1 cellular context compared by ENCODE assay signal in genomic region chr4:48340905-48341775, GRCh38.
TF ChIP-seq lines count a peak whose summit lies in the region.

TSS of gene SLAIN2 (plus strand) at chr4:48341529. CDS start at chr4:48341740, 211 bp downstream.

TF ChIP-seq in HepG2, 621 proteins besides CTCF, POLR2A, EP300 and RAD21 (continued from another document and continues in another):
- TF ChIP-seq ARID4A (CRISPR knock-in tag; IDR thresholded peaks at IDR 0.05; ENCODE audit: borderline replicate concordance) (peak; percentile 67), ZIK1 (CRISPR knock-in tag; IDR thresholded peaks at IDR 0.05; ENCODE audit: borderline replicate concordance, low read depth) (no peak), TEAD2 (CRISPR knock-in tag; IDR thresholded peaks at IDR 0.05) (no peak), ZNF337 (CRISPR knock-in tag; IDR thresholded peaks at IDR 0.05; ENCODE audit: borderline replicate concordance, low read depth) (no peak), ZSCAN20 (CRISPR knock-in tag; IDR thresholded peaks at IDR 0.05; ENCODE audit: borderline replicate concordance) (peak; percentile 73; the same call in 1 of the 2 replicates), GABPB1 (CRISPR knock-in tag; IDR thresholded peaks at IDR 0.05) (peak; percentile 93), MTF2 (CRISPR knock-in tag; IDR thresholded peaks at IDR 0.05; ENCODE audit: borderline replicate concordance) (0 out of 2 replicates have a peak, but pooled peaks have one; percentile 5), FOXA1 (IDR thresholded peaks at IDR 0.05) (no peak), FOXA1 (CRISPR knock-in tag; IDR thresholded peaks at IDR 0.05) (no peak), ZFP90 (CRISPR knock-in tag; IDR thresholded peaks at IDR 0.05; ENCODE audit: borderline replicate concordance) (peak; percentile 55; the same call in 1 of the 2 replicates), SIX1 (CRISPR knock-in tag; IDR thresholded peaks at IDR 0.05; ENCODE audit: borderline replicate concordance) (no peak), KLF11 (CRISPR knock-in tag; IDR thresholded peaks at IDR 0.05) (no peak), ZNF546 (CRISPR knock-in tag; conservative IDR thresholded peaks at IDR 0.05) (0 out of 2 replicates have a peak, but pooled peaks have one; percentile 22), ARID2 (CRISPR knock-in tag; IDR thresholded peaks at IDR 0.05; ENCODE audit: borderline replicate concordance) (0 out of 2 replicates have a peak, but pooled peaks have one; percentile 19), SYNCRIP (IDR thresholded peaks at IDR 0.05; ENCODE audit: insufficient read depth, low read depth, low read length) (no peak), HNRNPK (IDR thresholded peaks at IDR 0.05; ENCODE audit: low read depth, low read length, poor library complexity, severe bottlenecking) (no peak), ZNF782 (CRISPR knock-in tag; IDR thresholded peaks at IDR 0.05; ENCODE audit: borderline replicate concordance) (no peak), PRDM15 (CRISPR knock-in tag; IDR thresholded peaks at IDR 0.05) (no peak), SALL1 (CRISPR knock-in tag; IDR thresholded peaks at IDR 0.05) (peak; percentile 84), FOXK1 (CRISPR knock-in tag; IDR thresholded peaks at IDR 0.05; ENCODE audit: borderline replicate concordance, low read depth) (no peak), ZNF331 (CRISPR knock-in tag; IDR thresholded peaks at IDR 0.05) (no peak; the same call in 1 of the 2 replicates), SUZ12 (IDR thresholded peaks at IDR 0.05; ENCODE audit: low read depth, low read length) (no peak), ZNF780A (CRISPR knock-in tag; IDR thresholded peaks at IDR 0.05) (no peak), ZNF513 (CRISPR knock-in tag; conservative IDR thresholded peaks at IDR 0.05) (no peak), REPIN1 (CRISPR knock-in tag; IDR thresholded peaks at IDR 0.05; ENCODE audit: borderline replicate concordance, low read depth) (no peak; the same call in 1 of the 2 replicates), REL (CRISPR knock-in tag; conservative IDR thresholded peaks at IDR 0.05) (peak; percentile 35; the same call in 1 of the 2 replicates), HDAC1 (CRISPR knock-in tag; IDR thresholded peaks at IDR 0.05) (peak; percentile 88), TEAD3 (CRISPR knock-in tag; optimal IDR thresholded peaks at IDR 0.05; ENCODE audit: borderline replicate concordance) (no peak), EEA1 (CRISPR knock-in tag; IDR thresholded peaks at IDR 0.05; ENCODE audit: borderline replicate concordance) (no peak), ZNF496 (CRISPR knock-in tag; IDR thresholded peaks at IDR 0.05; ENCODE audit: insufficient replicate concordance) (no peak), ZNF562 (CRISPR knock-in tag; IDR thresholded peaks at IDR 0.05; ENCODE audit: borderline replicate concordance) (no peak), TOPORS (CRISPR knock-in tag; IDR thresholded peaks at IDR 0.05) (0 out of 2 replicates have a peak, but pooled peaks have one; percentile 59), ZMYM4 (CRISPR knock-in tag; IDR thresholded peaks at IDR 0.05) (peak; percentile 77), ZNF605 (CRISPR knock-in tag; IDR thresholded peaks at IDR 0.05) (no peak; the same call in 1 of the 2 replicates)
- TF ChIP-seq, protein P1, sequence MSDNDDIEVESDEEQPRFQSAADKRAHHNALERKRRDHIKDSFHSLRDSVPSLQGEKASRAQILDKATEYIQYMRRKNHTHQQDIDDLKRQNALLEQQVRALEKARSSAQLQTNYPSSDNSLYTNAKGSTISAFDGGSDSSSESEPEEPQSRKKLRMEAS (IDR thresholded peaks at IDR 0.05) = peak; percentile 64; the same call in 1 of the 2 replicates
- TF ChIP-seq, protein P2, sequence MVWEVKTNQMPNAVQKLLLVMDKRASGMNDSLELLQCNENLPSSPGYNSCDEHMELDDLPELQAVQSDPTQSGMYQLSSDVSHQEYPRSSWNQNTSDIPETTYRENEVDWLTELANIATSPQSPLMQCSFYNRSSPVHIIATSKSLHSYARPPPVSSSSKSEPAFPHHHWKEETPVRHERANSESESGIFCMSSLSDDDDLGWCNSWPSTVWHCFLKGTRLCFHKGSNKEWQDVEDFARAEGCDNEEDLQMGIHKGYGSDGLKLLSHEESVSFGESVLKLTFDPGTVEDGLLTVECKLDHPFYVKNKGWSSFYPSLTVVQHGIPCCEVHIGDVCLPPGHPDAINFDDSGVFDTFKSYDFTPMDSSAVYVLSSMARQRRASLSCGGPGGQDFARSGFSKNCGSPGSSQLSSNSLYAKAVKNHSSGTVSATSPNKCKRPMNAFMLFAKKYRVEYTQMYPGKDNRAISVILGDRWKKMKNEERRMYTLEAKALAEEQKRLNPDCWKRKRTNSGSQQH (CRISPR knock-in tag; IDR thresholded peaks at IDR 0.05; ENCODE audit: low read depth) = no peak
- TF ChIP-seq, protein P3, sequence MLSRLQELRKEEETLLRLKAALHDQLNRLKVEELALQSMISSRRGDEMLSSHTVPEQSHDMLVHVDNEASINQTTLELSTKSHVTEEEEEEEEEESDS (CRISPR knock-in tag; IDR thresholded peaks at IDR 0.05; ENCODE audit: borderline replicate concordance) = 0 out of 2 replicates have a peak, but pooled peaks have one; percentile 51
- TF ChIP-seq, protein P4, sequence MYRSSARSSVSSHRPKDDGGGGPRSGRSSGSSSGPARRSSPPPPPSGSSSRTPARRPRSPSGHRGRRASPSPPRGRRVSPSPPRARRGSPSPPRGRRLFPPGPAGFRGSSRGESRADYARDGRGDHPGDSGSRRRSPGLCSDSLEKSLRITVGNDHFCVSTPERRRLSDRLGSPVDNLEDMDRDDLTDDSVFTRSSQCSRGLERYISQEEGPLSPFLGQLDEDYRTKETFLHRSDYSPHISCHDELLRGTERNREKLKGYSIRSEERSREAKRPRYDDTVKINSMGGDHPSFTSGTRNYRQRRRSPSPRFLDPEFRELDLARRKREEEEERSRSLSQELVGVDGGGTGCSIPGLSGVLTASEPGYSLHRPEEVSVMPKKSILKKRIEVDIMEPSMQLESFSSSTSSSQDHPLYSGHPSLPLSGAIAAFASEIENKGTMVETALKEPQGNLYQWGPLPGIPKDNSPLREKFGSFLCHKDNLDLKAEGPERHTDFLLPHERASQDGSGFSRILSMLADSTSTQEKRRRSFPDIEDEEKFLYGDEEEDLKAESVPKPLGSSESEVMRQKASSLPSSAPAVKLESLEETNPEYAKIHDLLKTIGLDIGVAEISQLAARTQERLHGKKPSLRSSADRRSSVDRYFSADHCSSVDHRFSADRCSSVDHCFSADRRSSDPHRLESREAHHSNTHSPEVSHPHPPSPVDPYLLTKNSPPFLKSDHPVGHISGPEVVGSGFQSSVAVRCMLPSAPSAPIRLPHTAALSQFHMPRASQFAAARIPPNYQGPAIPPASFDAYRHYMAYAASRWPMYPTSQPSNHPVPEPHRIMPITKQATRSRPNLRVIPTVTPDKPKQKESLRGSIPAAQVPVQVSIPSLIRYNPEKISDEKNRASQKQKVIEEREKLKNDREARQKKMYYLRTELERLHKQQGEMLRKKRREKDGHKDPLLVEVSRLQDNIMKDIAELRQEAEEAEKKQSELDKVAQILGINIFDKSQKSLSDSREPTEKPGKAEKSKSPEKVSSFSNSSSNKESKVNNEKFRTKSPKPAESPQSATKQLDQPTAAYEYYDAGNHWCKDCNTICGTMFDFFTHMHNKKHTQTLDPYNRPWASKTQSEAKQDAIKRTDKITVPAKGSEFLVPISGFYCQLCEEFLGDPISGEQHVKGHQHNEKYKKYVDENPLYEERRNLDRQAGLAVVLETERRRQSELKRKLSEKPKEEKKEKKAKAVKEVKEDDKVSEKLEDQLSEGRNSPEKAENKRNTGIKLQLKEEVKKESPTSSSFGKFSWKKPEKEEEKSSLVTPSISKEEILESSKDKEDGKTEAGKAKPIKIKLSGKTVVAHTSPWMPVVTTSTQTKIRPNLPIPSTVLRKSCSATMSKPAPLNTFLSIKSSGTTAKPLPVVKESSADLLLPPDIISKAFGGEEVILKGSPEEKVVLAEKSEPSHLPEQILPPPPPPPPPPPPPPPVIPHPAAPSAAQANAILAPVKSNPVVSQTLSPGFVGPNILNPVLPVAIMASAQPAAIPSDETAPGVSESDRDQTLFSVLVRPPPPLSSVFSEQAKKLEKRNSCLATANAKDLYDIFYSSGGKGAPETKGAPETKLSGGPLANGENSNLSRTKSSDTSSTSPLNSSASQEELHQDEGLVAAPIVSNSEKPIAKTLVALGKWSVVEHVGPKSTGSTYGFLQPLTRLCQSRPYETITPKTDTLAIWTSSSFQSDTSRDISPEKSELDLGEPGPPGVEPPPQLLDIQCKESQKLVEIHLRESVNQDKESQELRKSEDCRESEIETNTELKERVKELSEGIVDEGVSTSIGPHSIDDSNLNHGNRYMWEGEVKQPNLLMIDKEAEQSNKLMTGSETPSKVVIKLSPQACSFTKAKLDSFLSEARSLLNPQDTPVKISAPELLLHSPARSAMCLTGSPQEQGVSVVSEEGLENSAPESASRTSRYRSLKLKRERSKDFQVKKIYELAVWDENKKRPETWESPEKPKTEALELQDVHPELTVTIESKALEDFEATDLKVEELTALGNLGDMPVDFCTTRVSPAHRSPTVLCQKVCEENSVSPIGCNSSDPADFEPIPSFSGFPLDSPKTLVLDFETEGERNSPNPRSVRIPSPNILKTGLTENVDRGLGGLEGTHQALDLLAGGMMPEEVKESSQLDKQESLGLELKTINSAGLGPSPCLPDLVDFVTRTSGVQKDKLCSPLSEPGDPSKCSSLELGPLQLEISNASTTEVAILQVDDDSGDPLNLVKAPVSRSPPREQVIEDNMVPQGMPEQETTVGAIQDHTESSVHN (CRISPR knock-in tag; IDR thresholded peaks at IDR 0.05) = no peak
- TF ChIP-seq, protein P5, sequence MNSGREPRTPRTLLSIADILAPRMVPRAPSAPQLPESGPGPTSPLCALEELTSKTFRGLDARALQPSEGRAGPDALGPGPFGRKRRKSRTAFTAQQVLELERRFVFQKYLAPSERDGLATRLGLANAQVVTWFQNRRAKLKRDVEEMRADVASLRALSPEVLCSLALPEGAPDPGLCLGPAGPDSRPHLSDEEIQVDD (CRISPR knock-in tag; IDR thresholded peaks at IDR 0.05; ENCODE audit: borderline replicate concordance) = no peak
